ENCODE assay signal across 1 cellular context in the genomic region with DNA sequence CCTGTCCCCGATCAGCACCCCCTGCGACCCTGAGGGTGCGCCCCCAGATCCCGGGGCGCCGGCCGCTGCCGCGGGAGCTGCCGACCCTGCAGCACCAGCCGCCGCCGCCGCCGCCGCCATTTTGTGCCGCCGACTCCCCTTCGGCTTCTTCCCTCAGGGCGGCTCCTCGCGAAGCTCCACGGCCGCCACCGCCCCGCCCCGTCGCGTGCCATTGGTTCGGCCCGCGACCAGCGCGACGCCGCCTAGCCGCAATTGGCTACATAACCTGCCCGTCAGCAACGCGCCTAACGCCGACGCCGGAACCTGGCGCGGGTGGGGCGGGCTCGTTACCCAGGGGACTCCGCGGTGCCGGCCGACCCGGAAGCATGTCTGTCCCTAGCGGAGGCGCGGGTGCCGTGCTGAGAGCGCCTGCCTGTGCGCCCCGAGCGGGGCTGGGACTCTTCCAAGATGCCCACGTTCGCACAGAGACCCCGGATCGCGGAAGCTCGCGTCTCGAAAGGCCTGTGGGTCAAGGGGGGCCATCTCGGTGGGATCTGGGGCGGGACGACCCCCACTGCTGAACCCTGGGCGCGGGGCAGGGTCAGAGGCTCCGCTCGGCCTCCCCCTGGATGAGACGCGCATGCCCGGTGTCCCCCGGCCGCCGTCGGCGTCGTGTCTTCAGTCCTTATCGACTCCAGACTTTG.
A peak's percentile ranks its signal among the peaks of the same experiment; 100 is the strongest.
TF ChIP-seq lines count a peak whose summit lies in the region.

Gene CCNL2, minus strand, starts transcription at position 149 of the 683 bp plus-strand sequence. Its CDS starts 29 bp downstream, at position 120.

TF ChIP-seq in K562, 482 proteins besides CTCF, POLR2A, EP300 and RAD21 (continued from another document and continues in another):
- TF ChIP-seq, protein P1, sequence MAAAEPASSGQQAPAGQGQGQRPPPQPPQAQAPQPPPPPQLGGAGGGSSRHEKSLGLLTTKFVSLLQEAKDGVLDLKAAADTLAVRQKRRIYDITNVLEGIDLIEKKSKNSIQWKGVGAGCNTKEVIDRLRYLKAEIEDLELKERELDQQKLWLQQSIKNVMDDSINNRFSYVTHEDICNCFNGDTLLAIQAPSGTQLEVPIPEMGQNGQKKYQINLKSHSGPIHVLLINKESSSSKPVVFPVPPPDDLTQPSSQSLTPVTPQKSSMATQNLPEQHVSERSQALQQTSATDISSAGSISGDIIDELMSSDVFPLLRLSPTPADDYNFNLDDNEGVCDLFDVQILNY (CRISPR knock-in tag; IDR thresholded peaks at IDR 0.05) = 0 out of 2 replicates have a peak, but pooled peaks have one; percentile 54
- TF ChIP-seq PCBP1 (IDR thresholded peaks at IDR 0.05; ENCODE audit: low read depth, low read length, poor library complexity, severe bottlenecking) (peak; percentile 85), TFAM (CRISPR knock-in tag; conservative IDR thresholded peaks at IDR 0.05) (no peak), MXI1 (IDR thresholded peaks at IDR 0.05; ENCODE audit: low read depth, low read length) (peak; percentile 84; the same call in 1 of the 2 replicates), RCOR1 (IDR thresholded peaks at IDR 0.05; ENCODE audit: borderline replicate concordance in 1 of 2, low read depth in 2 of 2, low read length in 2 of 2) (peak in 1 of 2 experiments; percentile 54; a peak in 1 of 4 replicates), NR2F6 (CRISPR knock-in tag; IDR thresholded peaks at IDR 0.05) (0 out of 2 replicates have a peak, but pooled peaks have one; percentile 58), ZNF436 (CRISPR knock-in tag; IDR thresholded peaks at IDR 0.05) (no peak), FUS (optimal IDR thresholded peaks at IDR 0.05; ENCODE audit: low read depth, low read length) (peak; percentile 98), FOXM1 (IDR thresholded peaks at IDR 0.05; ENCODE audit: low read depth) (no peak), FOXM1 (CRISPR knock-in tag; IDR thresholded peaks at IDR 0.05; ENCODE audit: low read depth) (peak; percentile 90), PKNOX1 (IDR thresholded peaks at IDR 0.05) (peak; percentile 100), IRF2 (CRISPR knock-in tag; IDR thresholded peaks at IDR 0.05) (no peak), PHF21A (IDR thresholded peaks at IDR 0.05; ENCODE audit: borderline replicate concordance, low read depth) (no peak), FOSL1 (tag; conservative IDR thresholded peaks at IDR 0.05) (0 out of 2 replicates have a peak, but pooled peaks have one; percentile 19), ZBTB33 (CRISPR knock-in tag; IDR thresholded peaks at IDR 0.05) (peak; percentile 83), CHD1 (IDR thresholded peaks at IDR 0.05; ENCODE audit: low read length) (no peak), NCOA4 (IDR thresholded peaks at IDR 0.05; ENCODE audit: partially characterized antibody) (no peak), U2AF1 (optimal IDR thresholded peaks at IDR 0.05; ENCODE audit: low read depth, low read length) (no peak), ZNF184 (CRISPR knock-in tag; IDR thresholded peaks at IDR 0.05) (no peak), HOXB6 (CRISPR knock-in tag; IDR thresholded peaks at IDR 0.05; ENCODE audit: borderline replicate concordance) (no peak), ZNF311 (CRISPR knock-in tag; IDR thresholded peaks at IDR 0.05) (no peak), ZBTB49 (CRISPR knock-in tag; IDR thresholded peaks at IDR 0.05; ENCODE audit: borderline replicate concordance) (no peak), RBM17 (IDR thresholded peaks at IDR 0.05; ENCODE audit: borderline replicate concordance, low read depth, low read length) (no peak), FOXJ3 (CRISPR knock-in tag; IDR thresholded peaks at IDR 0.05) (no peak), CREM (IDR thresholded peaks at IDR 0.05; ENCODE audit: low read depth) (peak; percentile 97), SIN3B (IDR thresholded peaks at IDR 0.05; ENCODE audit: low read depth) (peak; percentile 78), KLF10 (CRISPR knock-in tag; IDR thresholded peaks at IDR 0.05) (no peak), ZNF133 (CRISPR knock-in tag; IDR thresholded peaks at IDR 0.05) (no peak), ZNF316 (IDR thresholded peaks at IDR 0.05) (no peak), SMAD2 (IDR thresholded peaks at IDR 0.05; ENCODE audit: low read depth, low read length) (no peak), STAT5A (IDR thresholded peaks at IDR 0.05; ENCODE audit: borderline replicate concordance, low read length) (peak; percentile 16; the same call in 1 of the 2 replicates), GTF2A2 (tag; IDR thresholded peaks at IDR 0.05) (no peak), PRPF4 (IDR thresholded peaks at IDR 0.05; ENCODE audit: insufficient read depth, low read depth, low read length, poor library complexity, severe bottlenecking) (no peak), HCFC1 (IDR thresholded peaks at IDR 0.05; ENCODE audit: low read depth, low read length) (peak; percentile 85), MEF2D (tag; conservative IDR thresholded peaks at IDR 0.05; ENCODE audit: low read depth) (no peak), TOE1 (IDR thresholded peaks at IDR 0.05; ENCODE audit: borderline replicate concordance) (0 out of 2 replicates have a peak, but pooled peaks have one; percentile 50), TOE1 (CRISPR knock-in tag; IDR thresholded peaks at IDR 0.05; ENCODE audit: borderline replicate concordance, low read depth) (peak; percentile 92), BCLAF1 (IDR thresholded peaks at IDR 0.05; ENCODE audit: borderline replicate concordance in 1 of 2, control insufficient read depth in 1 of 2, low read depth in 2 of 2, low read length in 1 of 2) (no peak), ZNF324 (CRISPR knock-in tag; IDR thresholded peaks at IDR 0.05) (no peak), CHD4 (IDR thresholded peaks at IDR 0.05; ENCODE audit: insufficient read depth, insufficient replicate concordance, low read depth, low read length, poor library complexity, severe bottlenecking) (no peak), ZBTB8A (IDR thresholded peaks at IDR 0.05; ENCODE audit: partially characterized antibody) (no peak), JUND (IDR thresholded peaks at IDR 0.05; ENCODE audit: borderline replicate concordance, low read depth, low read length) (peak; percentile 24; the same call in 1 of the 2 replicates), JUND (tag; IDR thresholded peaks at IDR 0.05; ENCODE audit: borderline replicate concordance, low read depth, low read length) (no peak; the same call in 2 of the 3 replicates), GATAD2B (IDR thresholded peaks at IDR 0.05; ENCODE audit: borderline replicate concordance) (no peak), ZNF778 (CRISPR knock-in tag; IDR thresholded peaks at IDR 0.05) (no peak)
- TF ChIP-seq, protein P2, sequence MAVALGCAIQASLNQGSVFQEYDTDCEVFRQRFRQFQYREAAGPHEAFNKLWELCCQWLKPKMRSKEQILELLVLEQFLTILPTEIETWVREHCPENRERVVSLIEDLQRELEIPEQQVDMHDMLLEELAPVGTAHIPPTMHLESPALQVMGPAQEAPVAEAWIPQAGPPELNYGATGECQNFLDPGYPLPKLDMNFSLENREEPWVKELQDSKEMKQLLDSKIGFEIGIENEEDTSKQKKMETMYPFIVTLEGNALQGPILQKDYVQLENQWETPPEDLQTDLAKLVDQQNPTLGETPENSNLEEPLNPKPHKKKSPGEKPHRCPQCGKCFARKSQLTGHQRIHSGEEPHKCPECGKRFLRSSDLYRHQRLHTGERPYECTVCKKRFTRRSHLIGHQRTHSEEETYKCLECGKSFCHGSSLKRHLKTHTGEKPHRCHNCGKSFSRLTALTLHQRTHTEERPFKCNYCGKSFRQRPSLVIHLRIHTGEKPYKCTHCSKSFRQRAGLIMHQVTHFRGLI (CRISPR knock-in tag; IDR thresholded peaks at IDR 0.05) = no peak
- TF ChIP-seq, protein P3, sequence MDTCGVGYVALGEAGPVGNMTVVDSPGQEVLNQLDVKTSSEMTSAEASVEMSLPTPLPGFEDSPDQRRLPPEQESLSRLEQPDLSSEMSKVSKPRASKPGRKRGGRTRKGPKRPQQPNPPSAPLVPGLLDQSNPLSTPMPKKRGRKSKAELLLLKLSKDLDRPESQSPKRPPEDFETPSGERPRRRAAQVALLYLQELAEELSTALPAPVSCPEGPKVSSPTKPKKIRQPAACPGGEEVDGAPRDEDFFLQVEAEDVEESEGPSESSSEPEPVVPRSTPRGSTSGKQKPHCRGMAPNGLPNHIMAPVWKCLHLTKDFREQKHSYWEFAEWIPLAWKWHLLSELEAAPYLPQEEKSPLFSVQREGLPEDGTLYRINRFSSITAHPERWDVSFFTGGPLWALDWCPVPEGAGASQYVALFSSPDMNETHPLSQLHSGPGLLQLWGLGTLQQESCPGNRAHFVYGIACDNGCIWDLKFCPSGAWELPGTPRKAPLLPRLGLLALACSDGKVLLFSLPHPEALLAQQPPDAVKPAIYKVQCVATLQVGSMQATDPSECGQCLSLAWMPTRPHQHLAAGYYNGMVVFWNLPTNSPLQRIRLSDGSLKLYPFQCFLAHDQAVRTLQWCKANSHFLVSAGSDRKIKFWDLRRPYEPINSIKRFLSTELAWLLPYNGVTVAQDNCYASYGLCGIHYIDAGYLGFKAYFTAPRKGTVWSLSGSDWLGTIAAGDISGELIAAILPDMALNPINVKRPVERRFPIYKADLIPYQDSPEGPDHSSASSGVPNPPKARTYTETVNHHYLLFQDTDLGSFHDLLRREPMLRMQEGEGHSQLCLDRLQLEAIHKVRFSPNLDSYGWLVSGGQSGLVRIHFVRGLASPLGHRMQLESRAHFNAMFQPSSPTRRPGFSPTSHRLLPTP (IDR thresholded peaks at IDR 0.05; ENCODE audit: borderline replicate concordance, extremely low read depth, insufficient read length) = no peak
- TF ChIP-seq, protein P4, sequence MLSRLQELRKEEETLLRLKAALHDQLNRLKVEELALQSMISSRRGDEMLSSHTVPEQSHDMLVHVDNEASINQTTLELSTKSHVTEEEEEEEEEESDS (CRISPR knock-in tag; IDR thresholded peaks at IDR 0.05) = no peak
- TF ChIP-seq, protein P5, sequence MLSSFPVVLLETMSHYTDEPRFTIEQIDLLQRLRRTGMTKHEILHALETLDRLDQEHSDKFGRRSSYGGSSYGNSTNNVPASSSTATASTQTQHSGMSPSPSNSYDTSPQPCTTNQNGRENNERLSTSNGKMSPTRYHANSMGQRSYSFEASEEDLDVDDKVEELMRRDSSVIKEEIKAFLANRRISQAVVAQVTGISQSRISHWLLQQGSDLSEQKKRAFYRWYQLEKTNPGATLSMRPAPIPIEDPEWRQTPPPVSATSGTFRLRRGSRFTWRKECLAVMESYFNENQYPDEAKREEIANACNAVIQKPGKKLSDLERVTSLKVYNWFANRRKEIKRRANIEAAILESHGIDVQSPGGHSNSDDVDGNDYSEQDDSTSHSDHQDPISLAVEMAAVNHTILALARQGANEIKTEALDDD (IDR thresholded peaks at IDR 0.05) = no peak
